In the genomic region with DNA sequence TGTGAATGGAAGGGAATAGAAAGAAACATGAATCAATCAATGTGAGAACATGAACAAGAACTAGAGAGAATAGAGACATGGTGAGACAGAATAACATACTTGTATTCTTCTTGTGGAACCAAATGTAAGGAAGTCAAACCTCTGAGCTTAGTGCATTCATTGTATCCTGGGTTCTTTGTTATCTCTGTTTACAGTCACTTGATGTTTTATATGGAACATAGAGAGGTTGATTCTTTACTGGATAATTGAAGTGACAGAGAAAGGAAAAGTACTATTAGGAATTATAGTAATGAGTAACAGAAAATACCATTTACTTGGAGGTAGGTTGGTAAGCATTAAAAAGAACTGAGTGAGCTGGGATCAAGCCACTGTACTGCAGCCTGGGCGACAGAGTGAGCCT, we compare ENCODE assay signal across 9 cellular contexts. TPM values are rescaled to one million over a fixed set of nuclear protein-coding genes. Genes with fewer than 3 reads are reported as not detected.
DNase-seq lines count a peak whose midpoint lies in the region; ATAC-seq, FAIRE-seq and TF ChIP-seq lines count a peak whose summit lies in the region.
"Had no signal": no experiment of that assay in that cellular context is flagged by ENCODE, and none has a peak within 500 bp of the region (broad histone marks: within the 10 kb centered on the region; RNA-seq: fewer than 3 reads in every experiment).

No MANE protein-coding gene starts in this region.

- TF ChIP-seq RAD21 in Ishikawa (IDR thresholded peaks at IDR 0.05; ENCODE audit: low read depth), result no peak

- H3K9me3 Mint-ChIP-seq in activated CD4-positive, alpha-beta memory T cell treated with anti-CD3 and anti-CD28 coated beads for 36 hours, result no peaks in the 10 kb centered on the region
- no peaks in the 10 kb centered on the region for H3K9me3 Mint-ChIP-seq in neural progenitor cell

- no peak overlapping the region for H3K9ac ChIP-seq in neural progenitor cell

- no peak for TF ChIP-seq CTCF in neural progenitor cell (IDR thresholded peaks at IDR 0.05)

- H3K4me3 ChIP-seq in neural progenitor cell, result peak overlapping the region; percentile 31
- H3K4me3 ChIP-seq: SJSA1 had no signal

- H3K79me2 ChIP-seq in neural progenitor cell (ENCODE audit: low read depth), result peaks cover 24% of the 10 kb centered on the region

- H3K36me3 ChIP-seq in neural progenitor cell, result no peaks in the 10 kb centered on the region

- DNase-seq in NCI-H1105 treated with DMSO at 0.1 percent for 48 hours (lab: John Stamatoyannopoulos, UW) (peak; percentile 14), NCI-H1105 (lab: John Stamatoyannopoulos, UW) (no peak), neural progenitor cell (ENCODE audit: low spot score) (no peak), KG1 (lab: John Stamatoyannopoulos, UW) (no peak), GM19239 (ENCODE audit: insufficient read length, low spot score) (no peak)
- DNase-seq in activated CD4-positive, alpha-beta memory T cell treated with anti-CD3 and anti-CD28 coated beads for 36 hours, result no peak

- H3K4me1 Mint-ChIP-seq in activated CD4-positive, alpha-beta memory T cell treated with anti-CD3 and anti-CD28 coated beads for 36 hours (ENCODE audit: low read depth), result peaks cover 15% of the 10 kb centered on the region
- peaks cover 13% of the 10 kb centered on the region for H3K4me1 Mint-ChIP-seq in neural progenitor cell

- H3K9me3 ChIP-seq in neural progenitor cell (ENCODE audit: low read depth), result no peaks in the 10 kb centered on the region
- H3K9me3 ChIP-seq: SJSA1 had no signal

- peaks cover 19% of the 10 kb centered on the region for H4K20me1 ChIP-seq in neural progenitor cell (ENCODE audit: low read depth)

- peaks cover 10% of the 10 kb centered on the region for H3K36me3 Mint-ChIP-seq in activated CD4-positive, alpha-beta memory T cell treated with anti-CD3 and anti-CD28 coated beads for 36 hours
- H3K36me3 Mint-ChIP-seq in neural progenitor cell, result peaks cover 4% of the 10 kb centered on the region

- FAIRE-seq in GM19239 (lab: Jason Lieb, UNC), result no peak

- peak overlapping the region; percentile 71 for H3K4me2 ChIP-seq in neural progenitor cell

- no peaks in the 10 kb centered on the region for H3K27me3 ChIP-seq in neural progenitor cell
- H3K27me3 ChIP-seq: SJSA1 had no signal

- peak overlapping the region; percentile 66 for H3K4me3 Mint-ChIP-seq in activated CD4-positive, alpha-beta memory T cell treated with anti-CD3 and anti-CD28 coated beads for 36 hours
- H3K4me3 Mint-ChIP-seq in neural progenitor cell, result peak overlapping the region; percentile 74

- no peaks in the 10 kb centered on the region for H3K27me3 Mint-ChIP-seq in activated CD4-positive, alpha-beta memory T cell treated with anti-CD3 and anti-CD28 coated beads for 36 hours
- H3K27me3 Mint-ChIP-seq in neural progenitor cell (ENCODE audit: insufficient read depth, low read depth), result peaks cover 4% of the 10 kb centered on the region

- peaks cover 21% of the 10 kb centered on the region for H3K4me1 ChIP-seq in neural progenitor cell

- no peak overlapping the region for H3K27ac ChIP-seq in neural progenitor cell
- H3K27ac ChIP-seq: SJSA1 had no signal

- peaks cover 24% of the 10 kb centered on the region for H3F3A ChIP-seq in neural progenitor cell (ENCODE audit: low read depth)

- intact Hi-C loops in activated CD4-positive, alpha-beta memory T cell treated with anti-CD3 and anti-CD28 coated beads for 36 hours (cut with micrococcal nuclease), result loop anchor here (2.0 to 5.0 kb wide), 3 partner anchors 25 to 842 kb away; a partner anchor contains a TSS

- peak overlapping the region; percentile 14 for H2AFZ ChIP-seq in neural progenitor cell (replicated peaks)

- ATAC-seq in HG03565 (IDR thresholded peaks at IDR 0.05; ENCODE audit: unreplicated experiment), result no peak

- H3K27ac Mint-ChIP-seq in activated CD4-positive, alpha-beta memory T cell treated with anti-CD3 and anti-CD28 coated beads for 36 hours, result peak overlapping the region; percentile 56
- no peak overlapping the region for H3K27ac Mint-ChIP-seq in neural progenitor cell

- CTCF ChIA-PET in activated CD4-positive, alpha-beta memory T cell treated with anti-CD3 and anti-CD28 coated beads for 36 hours (lab: Charles Lee), result interaction anchor here (0.6 to 6.4 kb wide), 13 partner anchors 27 to 199 kb away, joined by 3 to 123 read pairs (median 31); a partner anchor contains a TSS

- POLR2A ChIA-PET in activated CD4-positive, alpha-beta memory T cell treated with anti-CD3 and anti-CD28 coated beads for 36 hours (lab: Charles Lee), result interaction anchor here (3.6 to 6.1 kb wide), 2 partner anchors 46 to 77 kb away, joined by 17 to 36 read pairs; no protein-coding TSS in a partner anchor

- TF ChIP-seq EP300 in Ishikawa (IDR thresholded peaks at IDR 0.05; ENCODE audit: borderline replicate concordance), result no peak

TF ChIP-seq in Ishikawa, 13 proteins besides CTCF, POLR2A, EP300 and RAD21:
- TF ChIP-seq, protein P1, sequence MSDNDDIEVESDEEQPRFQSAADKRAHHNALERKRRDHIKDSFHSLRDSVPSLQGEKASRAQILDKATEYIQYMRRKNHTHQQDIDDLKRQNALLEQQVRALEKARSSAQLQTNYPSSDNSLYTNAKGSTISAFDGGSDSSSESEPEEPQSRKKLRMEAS (IDR thresholded peaks at IDR 0.05), result 0 out of 2 replicates have a peak, but pooled peaks have one; percentile 8
- TF ChIP-seq, protein P2, sequence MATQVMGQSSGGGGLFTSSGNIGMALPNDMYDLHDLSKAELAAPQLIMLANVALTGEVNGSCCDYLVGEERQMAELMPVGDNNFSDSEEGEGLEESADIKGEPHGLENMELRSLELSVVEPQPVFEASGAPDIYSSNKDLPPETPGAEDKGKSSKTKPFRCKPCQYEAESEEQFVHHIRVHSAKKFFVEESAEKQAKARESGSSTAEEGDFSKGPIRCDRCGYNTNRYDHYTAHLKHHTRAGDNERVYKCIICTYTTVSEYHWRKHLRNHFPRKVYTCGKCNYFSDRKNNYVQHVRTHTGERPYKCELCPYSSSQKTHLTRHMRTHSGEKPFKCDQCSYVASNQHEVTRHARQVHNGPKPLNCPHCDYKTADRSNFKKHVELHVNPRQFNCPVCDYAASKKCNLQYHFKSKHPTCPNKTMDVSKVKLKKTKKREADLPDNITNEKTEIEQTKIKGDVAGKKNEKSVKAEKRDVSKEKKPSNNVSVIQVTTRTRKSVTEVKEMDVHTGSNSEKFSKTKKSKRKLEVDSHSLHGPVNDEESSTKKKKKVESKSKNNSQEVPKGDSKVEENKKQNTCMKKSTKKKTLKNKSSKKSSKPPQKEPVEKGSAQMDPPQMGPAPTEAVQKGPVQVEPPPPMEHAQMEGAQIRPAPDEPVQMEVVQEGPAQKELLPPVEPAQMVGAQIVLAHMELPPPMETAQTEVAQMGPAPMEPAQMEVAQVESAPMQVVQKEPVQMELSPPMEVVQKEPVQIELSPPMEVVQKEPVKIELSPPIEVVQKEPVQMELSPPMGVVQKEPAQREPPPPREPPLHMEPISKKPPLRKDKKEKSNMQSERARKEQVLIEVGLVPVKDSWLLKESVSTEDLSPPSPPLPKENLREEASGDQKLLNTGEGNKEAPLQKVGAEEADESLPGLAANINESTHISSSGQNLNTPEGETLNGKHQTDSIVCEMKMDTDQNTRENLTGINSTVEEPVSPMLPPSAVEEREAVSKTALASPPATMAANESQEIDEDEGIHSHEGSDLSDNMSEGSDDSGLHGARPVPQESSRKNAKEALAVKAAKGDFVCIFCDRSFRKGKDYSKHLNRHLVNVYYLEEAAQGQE (IDR thresholded peaks at IDR 0.05; ENCODE audit: low read depth), result no peak

RNA-seq across cellular contexts. Expression of a gene that starts 2.5 kb away (rescaled TPM):
- 100 to 1,000 TPM; 139 to 140 TPM for total RNA-seq in activated CD4-positive, alpha-beta memory T cell treated with anti-CD3 and anti-CD28 coated beads for 36 hours
- total RNA-seq in neural progenitor cell (ENCODE audit: low replicate concordance), result 66.3 and 73.1 TPM in 2 replicates
